Comparison of ENCODE assay signal across 14 cellular contexts in the genomic region with DNA sequence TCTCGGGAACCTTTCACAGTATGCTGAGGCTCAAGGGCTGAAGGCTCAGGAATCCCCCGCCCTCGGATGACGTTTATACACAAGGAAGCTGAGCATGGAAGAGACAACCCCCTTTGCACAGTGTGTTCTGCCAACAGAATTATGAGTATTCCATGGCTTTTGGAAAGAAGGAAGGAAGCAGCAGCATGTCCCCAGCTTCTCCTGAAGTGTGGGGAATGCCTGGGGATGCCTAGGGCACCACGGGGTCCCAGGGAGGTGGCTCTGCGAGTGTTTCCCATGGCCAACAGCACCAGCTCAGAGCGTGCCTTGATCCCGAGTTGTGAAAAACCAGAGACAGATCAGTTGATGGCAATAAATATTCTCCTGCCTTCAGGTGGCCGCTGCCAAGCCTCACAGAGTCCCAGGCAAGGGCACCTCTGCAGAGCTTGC.
DNase-seq lines count a peak whose midpoint lies in the region; ATAC-seq, FAIRE-seq and TF ChIP-seq lines count a peak whose summit lies in the region.
"Had no signal": no experiment of that assay in that cellular context is flagged by ENCODE, and none has a peak within 500 bp of the region (broad histone marks: within the 10 kb centered on the region; RNA-seq: fewer than 3 reads in every experiment).

No MANE protein-coding gene starts in this region.

- H3K23me2 ChIP-seq in H1 (ENCODE audit: low read depth, low read length), result no peaks in the 10 kb centered on the region

- no peak for TF ChIP-seq POLR2A in IMR-90 (IDR thresholded peaks at IDR 0.05; ENCODE audit: low read depth, low read length)
- no peak for TF ChIP-seq POLR2A in H1 (IDR thresholded peaks at IDR 0.05; ENCODE audit: control extremely low read depth in 1 of 2, low read depth in 2 of 2, low read length in 2 of 2)
- TF ChIP-seq POLR2A in spleen (IDR thresholded peaks at IDR 0.05), result no peak

- H3K27me3 ChIP-seq in IMR-90 (ENCODE audit: control insufficient read depth, insufficient read depth, low read length) (no peaks in the 10 kb centered on the region), H1 (replicated peaks in 1 of 4; ENCODE audit: control insufficient read depth in 3 of 4, extremely low read depth in 1 of 4, insufficient read depth in 3 of 4, low read length in 3 of 4) (no peaks in the 10 kb centered on the region), lower lobe of right lung (ENCODE audit: low read depth) (no peaks in the 10 kb centered on the region), spleen (replicated peaks in 1 of 7) (no peaks in the 10 kb centered on the region)

- no peak overlapping the region for H3K4me3 Mint-ChIP-seq in activated CD8-positive, alpha-beta T cell treated with anti-CD3 and anti-CD28 coated beads for 36 hours
- H3K4me3 Mint-ChIP-seq: stimulated activated effector memory CD8-positive, alpha-beta T cell treated with anti-CD3 and anti-CD28 coated beads, Interleukin-12 subunit alpha, Interleukin-12 subunit beta, amount 100 ng/mL, for 72 hours had no signal

- peak; percentile 20 for DNase-seq in IMR-90
- peak in 1 of 2 experiments; percentile 39 for DNase-seq in H1 (ENCODE audit: low read depth in 1 of 2, low spot score in 2 of 2)
- DNase-seq in lower lobe of right lung, result no peak
- peak; percentile 44 for DNase-seq in spleen
- DNase-seq in activated CD8-positive, alpha-beta T cell treated with anti-CD3 and anti-CD28 coated beads for 36 hours, result no peak
- DNase-seq in activated effector memory CD4-positive, alpha-beta T cell treated with Interleukin-2 at 50 U/mL for 16 hours, result no peak
- no peak for DNase-seq in GM13977 (ENCODE audit: low spot score)
- DNase-seq: AML-193, EL, NCI-H146, SK-N-SH had no signal

- H4K5ac ChIP-seq in IMR-90 (ENCODE audit: low read depth, low read length) (no peak overlapping the region), H1 (ENCODE audit: insufficient read length, low read depth, low read length) (no peak overlapping the region)

- H4K20me1 ChIP-seq in IMR-90 (ENCODE audit: insufficient read depth, low read length) (peaks cover 4% of the 10 kb centered on the region; the same call in 1 of the 2 replicates), H1 (replicated peaks in 1 of 2; ENCODE audit: control insufficient read depth in 1 of 2, insufficient read depth in 2 of 2, low read length in 2 of 2) (peaks cover 0 to 4% of the 10 kb centered on the region in 2 experiments)

- H3K56ac ChIP-seq in IMR-90 (ENCODE audit: extremely low read depth, insufficient read depth, low read length), result no peak overlapping the region
- no peak overlapping the region for H3K56ac ChIP-seq in H1 (replicated peaks; ENCODE audit: insufficient read length, low read depth, low read length)

- H3K9me3 Mint-ChIP-seq in activated CD8-positive, alpha-beta T cell treated with anti-CD3 and anti-CD28 coated beads for 36 hours, result no peaks in the 10 kb centered on the region
- H3K9me3 Mint-ChIP-seq: stimulated activated effector memory CD8-positive, alpha-beta T cell treated with anti-CD3 and anti-CD28 coated beads, Interleukin-12 subunit alpha, Interleukin-12 subunit beta, amount 100 ng/mL, for 72 hours had no signal

- H3K4ac ChIP-seq in IMR-90 (ENCODE audit: low read depth, low read length) (no peak overlapping the region), H1 (replicated peaks; ENCODE audit: insufficient read length, low read depth, low read length) (no peak overlapping the region)

- H3K9ac ChIP-seq in IMR-90 (ENCODE audit: low read depth, low read length) (no peak overlapping the region), H1 (replicated peaks in 1 of 4; ENCODE audit: extremely low read depth in 1 of 4, low read depth in 3 of 4, low read length in 3 of 4) (no peak overlapping the region)
- H3K9ac ChIP-seq: SK-N-SH had no signal

- no peak overlapping the region for H3K27ac Mint-ChIP-seq in activated CD8-positive, alpha-beta T cell treated with anti-CD3 and anti-CD28 coated beads for 36 hours
- H3K27ac Mint-ChIP-seq: stimulated activated effector memory CD8-positive, alpha-beta T cell treated with anti-CD3 and anti-CD28 coated beads, Interleukin-12 subunit alpha, Interleukin-12 subunit beta, amount 100 ng/mL, for 72 hours had no signal

- TF ChIP-seq CTCF in IMR-90 (conservative IDR thresholded peaks at IDR 0.05; ENCODE audit: low read depth, low read length) (no peak), H1 (IDR thresholded peaks at IDR 0.05; ENCODE audit: control extremely low read depth in 1 of 3, insufficient read depth in 1 of 3, low read depth in 1 of 3, low read length in 3 of 3) (no peak), lower lobe of right lung (IDR thresholded peaks at IDR 0.05) (no peak), spleen (IDR thresholded peaks at IDR 0.05 in 8 of 11, conservative IDR thresholded peaks at IDR 0.05 in 3 of 11) (no peak), GM13977 (IDR thresholded peaks at IDR 0.05; ENCODE audit: extremely low read depth, insufficient read depth, missing control alignments) (no peak)
- no peak for TF ChIP-seq CTCF in activated CD8-positive, alpha-beta T cell treated with anti-CD3 and anti-CD28 coated beads for 36 hours (IDR thresholded peaks at IDR 0.05)

- H2BK12ac ChIP-seq in H1 (ENCODE audit: low read depth, low read length), result no peak overlapping the region

- in situ Hi-C loops in IMR-90 (cut with MboI; ENCODE audit: low sequenced_read_pairs) (no loop called here), GM13977 (cut with MboI; ENCODE audit: low pct_unique_long_range_greater_than_20kb, low sequenced_read_pairs, unreplicated experiment) (loop anchor here (25.0 kb wide), 1 partner anchor 567 kb away; the partner anchor contains the start of gene ZPBP)

- H3K18ac ChIP-seq in IMR-90 (ENCODE audit: low read depth, low read length) (no peak overlapping the region), H1 (ENCODE audit: extremely low read depth, low read length) (no peak overlapping the region)

- no peaks in the 10 kb centered on the region for H3K4me1 Mint-ChIP-seq in activated CD8-positive, alpha-beta T cell treated with anti-CD3 and anti-CD28 coated beads for 36 hours (ENCODE audit: low read depth)

- no peak overlapping the region for H2BK5ac ChIP-seq in IMR-90 (ENCODE audit: low read depth, low read length, poor library complexity, severe bottlenecking)
- H2BK5ac ChIP-seq in H1 (ENCODE audit: low read depth, low read length), result no peak overlapping the region

- H4K91ac ChIP-seq in IMR-90 (ENCODE audit: insufficient read depth, low read depth, low read length) (no peak overlapping the region), H1 (replicated peaks; ENCODE audit: insufficient read length, low read length) (no peak overlapping the region)

- POLR2A ChIA-PET in IMR-90 (lab: Charles Lee; ENCODE audit: unreplicated experiment), result no interaction called here
- POLR2A ChIA-PET in H1 (lab: Charles Lee; ENCODE audit: partially characterized antibody), result no interaction called here
- POLR2A ChIA-PET in activated CD8-positive, alpha-beta T cell treated with anti-CD3 and anti-CD28 coated beads for 36 hours (lab: Charles Lee), result no interaction called here

- WGBS in IMR-90 (ENCODE audit: extremely low coverage in 2 of 2, insufficient read length in 1 of 2), 2 experiments, result 100% methylated on average over 2 of the region's 9 CpGs; no CpG with 5 or more reads in 1 of the 2 experiments
- WGBS in H1 (ENCODE audit: extremely low coverage in 1 of 2, insufficient coverage in 1 of 2, insufficient read length in 1 of 2, insufficient replicate concordance in 2 of 2, low coverage in 1 of 2, low lambda C conversion rate in 2 of 2, missing lambda C conversion rate in 1 of 2), 2 experiments, result 95% methylated on average over 9 of the region's 9 CpGs; no CpG with 5 or more reads in 1 of the 2 experiments
- WGBS in spleen, 5 donors, result 72 to 79% (median 76%) methylated on average over 8 to 9 of the region's 9 CpGs

- H2AFZ ChIP-seq in IMR-90 (replicated peaks; ENCODE audit: low read length, poor library complexity), result no peak overlapping the region
- H2AFZ ChIP-seq in H1 (ENCODE audit: low read length), result no peak overlapping the region

- H3K79me1 ChIP-seq in IMR-90 (ENCODE audit: low read depth in 1 of 2, low read length in 2 of 2), result no peaks in the 10 kb centered on the region; a peak in 1 of 4 replicates
- peaks cover 6% of the 10 kb centered on the region for H3K79me1 ChIP-seq in H1 (ENCODE audit: low read depth, low read length)

- no peaks in the 10 kb centered on the region for H3K9me3 ChIP-seq in IMR-90 (ENCODE audit: control insufficient read depth, insufficient read depth, low read length)
- no peaks in the 10 kb centered on the region for H3K9me3 ChIP-seq in H1 (ENCODE audit: insufficient read depth in 2 of 2, low read depth in 1 of 2, low read length in 1 of 2)
- no peaks in the 10 kb centered on the region for H3K9me3 ChIP-seq in lower lobe of right lung
- H3K9me3 ChIP-seq in spleen, result no peaks in the 10 kb centered on the region
- H3K9me3 ChIP-seq: SK-N-SH had no signal

- CTCF ChIA-PET in IMR-90 (lab: Yijun Ruan, JAX), result no interaction called here
- CTCF ChIA-PET in H1 (lab: Charles Lee; ENCODE audit: partially characterized antibody), result interaction anchor here (0.6 to 1.9 kb wide), 5 partner anchors 10 to 340 kb away, joined by 3 to 5 read pairs (median 4); no protein-coding TSS in a partner anchor
- CTCF ChIA-PET in activated CD8-positive, alpha-beta T cell treated with anti-CD3 and anti-CD28 coated beads for 36 hours (lab: Charles Lee), result interaction anchor here (0.9 to 2.7 kb wide), 4 partner anchors 10 to 561 kb away, joined by 3 to 11 read pairs (median 4); no protein-coding TSS in a partner anchor

- no peak overlapping the region for H3K4me2 ChIP-seq in IMR-90 (ENCODE audit: low read depth, low read length)
- H3K4me2 ChIP-seq in H1 (ENCODE audit: insufficient read depth in 1 of 2, low read depth in 2 of 2, low read length in 2 of 2), result no peak overlapping the region
- H3K4me2 ChIP-seq: SK-N-SH had no signal

- no peak overlapping the region for H2BK15ac ChIP-seq in IMR-90 (ENCODE audit: low read depth, low read length)
- H2BK15ac ChIP-seq in H1 (ENCODE audit: low read length), result no peak overlapping the region

- no peaks in the 10 kb centered on the region for H3K36me3 Mint-ChIP-seq in activated CD8-positive, alpha-beta T cell treated with anti-CD3 and anti-CD28 coated beads for 36 hours (ENCODE audit: low read depth)
- H3K36me3 Mint-ChIP-seq: stimulated activated effector memory CD8-positive, alpha-beta T cell treated with anti-CD3 and anti-CD28 coated beads, Interleukin-12 subunit alpha, Interleukin-12 subunit beta, amount 100 ng/mL, for 72 hours had no signal

- dilution Hi-C loops in IMR-90 (cut with HindIII; ENCODE audit: low sequenced_read_pairs, unreplicated experiment), result no loop called here

- no TSS peak for BruUV-seq in IMR-90 (replicated peaks; lab: Mats Ljungman, UMichigan)

- H3K14ac ChIP-seq in IMR-90 (replicated peaks; ENCODE audit: low read depth, low read length) (no peak overlapping the region), H1 (ENCODE audit: insufficient read length) (no peak overlapping the region)

- H2BK120ac ChIP-seq in IMR-90 (ENCODE audit: low read depth, low read length) (no peak overlapping the region), H1 (replicated peaks; ENCODE audit: low read depth, low read length) (no peak overlapping the region)

- intact Hi-C loops in IMR-90 (cut with micrococcal nuclease) (no loop called here), lower lobe of right lung (cut with DNase I) (no loop called here), spleen (cut with DNase I; ENCODE audit: low total_unique reads) (no loop called here)
- intact Hi-C loops in activated CD8-positive, alpha-beta T cell treated with anti-CD3 and anti-CD28 coated beads for 36 hours (cut with micrococcal nuclease), result no loop called here

- TF ChIP-seq RAD21 in IMR-90 (IDR thresholded peaks at IDR 0.05; ENCODE audit: low read length) (no peak), H1 (IDR thresholded peaks at IDR 0.05 in 1 of 2, conservative IDR thresholded peaks at IDR 0.05 in 1 of 2; ENCODE audit: low read depth in 2 of 2, low read length in 2 of 2) (no peak)

- FAIRE-seq in H1 (lab: Jason Lieb, UNC), result no peak
- FAIRE-seq: HTR-8/SVneo had no signal

- H3K36me3 ChIP-seq in IMR-90 (ENCODE audit: control insufficient read depth, insufficient read depth, low read length), result peaks cover 4% of the 10 kb centered on the region
- H3K36me3 ChIP-seq in H1 (ENCODE audit: control insufficient read depth in 2 of 4, insufficient read depth in 4 of 4, low read length in 3 of 4), result peaks cover 0 to 3% (median under 1%) of the 10 kb centered on the region in 4 experiments; a peak in 2 of 8 replicates
- no peaks in the 10 kb centered on the region for H3K36me3 ChIP-seq in lower lobe of right lung
- peaks cover 0 to 52% (median 0%) of the 10 kb centered on the region in 6 donors for H3K36me3 ChIP-seq in spleen

- no peaks in the 10 kb centered on the region for H3K27me3 Mint-ChIP-seq in activated CD8-positive, alpha-beta T cell treated with anti-CD3 and anti-CD28 coated beads for 36 hours

- no peak overlapping the region for H4K8ac ChIP-seq in IMR-90 (ENCODE audit: low read depth in 2 of 2, low read length in 2 of 2)
- no peak overlapping the region for H4K8ac ChIP-seq in H1 (ENCODE audit: extremely low read depth, insufficient read depth, low read length)

- H3K23ac ChIP-seq in IMR-90 (ENCODE audit: low read depth, low read length), result no peak overlapping the region
- no peak overlapping the region for H3K23ac ChIP-seq in H1 (ENCODE audit: insufficient read length)

- no peak overlapping the region for H2AK9ac ChIP-seq in IMR-90 (replicated peaks; ENCODE audit: low read depth, low read length, poor library complexity)

- ATAC-seq in IMR-90 (ENCODE audit: low read depth) (no peak), lower lobe of right lung (peak; percentile 54 to 57), GM21367 (IDR thresholded peaks at IDR 0.05; ENCODE audit: unreplicated experiment) (no peak)
- no peak for ATAC-seq in activated CD8-positive, alpha-beta T cell treated with anti-CD3 and anti-CD28 coated beads for 36 hours
- ATAC-seq: stimulated activated effector memory CD8-positive, alpha-beta T cell treated with anti-CD3 and anti-CD28 coated beads, Interleukin-12 subunit alpha, Interleukin-12 subunit beta, amount 100 ng/mL, for 72 hours had no signal

- TF ChIP-seq EP300 in H1 (IDR thresholded peaks at IDR 0.05; ENCODE audit: borderline replicate concordance in 1 of 2, low read depth in 2 of 2, low read length in 2 of 2), result no peak

- H3K27ac ChIP-seq in IMR-90 (ENCODE audit: insufficient read depth, low read length) (no peak overlapping the region), H1 (ENCODE audit: low read depth, low read length) (peak overlapping the region; percentile 14; the same call in 1 of the 2 replicates), lower lobe of right lung (peak overlapping the region; percentile 77), spleen (peak overlapping the region in 7 of 8 donors; percentile 30 to 77 (median 70))

- H3K4me1 ChIP-seq in IMR-90 (ENCODE audit: control insufficient read depth, insufficient read depth, low read length) (peaks cover 1% of the 10 kb centered on the region; the same call in 1 of the 2 replicates), H1 (replicated peaks in 1 of 4; ENCODE audit: control insufficient read depth in 3 of 4, insufficient read depth in 4 of 4, low read length in 3 of 4) (no peaks in the 10 kb centered on the region; a peak in 1 of 7 replicates), lower lobe of right lung (peaks cover 56% of the 10 kb centered on the region), spleen (peaks cover 6 to 66% (median 39%) of the 10 kb centered on the region in 6 donors)

- no peaks in the 10 kb centered on the region; the same call in 1 of the 2 replicates for H3K9me1 ChIP-seq in IMR-90 (ENCODE audit: insufficient read depth, low read length)

- H3K4me3 ChIP-seq in IMR-90 (ENCODE audit: insufficient read depth, low read depth, low read length) (no peak overlapping the region), H1 (ENCODE audit: extremely low read depth in 1 of 4, insufficient read depth in 2 of 4, low read depth in 3 of 4, low read length in 4 of 4) (no peak overlapping the region), lower lobe of right lung (no peak overlapping the region), spleen (no peak overlapping the region)

- H2AK5ac ChIP-seq in IMR-90 (ENCODE audit: low read depth, low read length) (no peak overlapping the region), H1 (ENCODE audit: low read depth, low read length) (no peak overlapping the region)

- no peaks in the 10 kb centered on the region for H3K79me2 ChIP-seq in H1 (ENCODE audit: control insufficient read depth in 1 of 2, insufficient read depth in 2 of 2, low read length in 2 of 2)

- H2BK20ac ChIP-seq in IMR-90 (ENCODE audit: low read depth, low read length), result no peak overlapping the region
- H2BK20ac ChIP-seq in H1 (ENCODE audit: low read length), result no peak overlapping the region

Comparison
In these comparisons a context has a peak if more than half of its experiments do, and no peak if none do; other contexts are left out.
1. ATAC-seq: peak in lower lobe of right lung (2 of 2); none in IMR-90 (single experiment), activated CD8-positive, alpha-beta T cell treated with anti-CD3 and anti-CD28 coated beads for 36 hours (single experiment) and GM21367 (single experiment).
2. DNase-seq: peak in IMR-90 (single experiment) and spleen (single experiment); none in lower lobe of right lung (single experiment), activated CD8-positive, alpha-beta T cell treated with anti-CD3 and anti-CD28 coated beads for 36 hours (single experiment), activated effector memory CD4-positive, alpha-beta T cell treated with Interleukin-2 at 50 U/mL for 16 hours (single experiment) and GM13977 (single experiment).